ENCODE assay signal across 7 cellular contexts in the genomic region with DNA sequence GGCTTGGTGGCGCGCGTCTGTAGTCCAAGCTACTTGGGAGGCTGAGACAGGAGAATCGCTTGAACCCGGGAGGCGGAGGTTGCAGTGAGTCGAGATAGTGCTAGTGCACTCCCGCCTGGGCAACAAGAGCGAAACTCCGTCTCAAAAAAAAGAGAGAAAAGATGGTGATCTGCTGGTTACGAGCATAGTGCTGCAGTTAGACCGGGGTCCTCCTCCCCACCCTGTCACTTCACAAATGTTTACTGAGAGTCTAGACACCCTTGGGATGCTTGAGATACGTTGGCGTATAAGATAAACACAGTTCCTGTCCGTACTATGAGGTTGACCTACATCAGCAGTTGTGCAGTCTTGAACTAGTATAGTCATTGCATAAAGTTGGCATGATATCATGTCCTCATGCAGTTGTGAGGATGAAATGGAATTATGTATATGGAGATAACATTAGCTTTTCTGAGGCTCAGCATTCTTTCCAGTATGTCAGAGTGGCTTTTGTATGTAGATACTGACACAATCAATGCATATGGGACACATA. TPM values are rescaled to one million over a fixed set of nuclear protein-coding genes. Genes with fewer than 3 reads are reported as not detected.
DNase-seq lines count a peak whose midpoint lies in the region; ATAC-seq lines count a peak whose summit lies in the region.

No MANE protein-coding gene starts in this region.

- H3K4me1 ChIP-seq in HUES6 (ENCODE audit: control insufficient read depth, insufficient read depth, low read length), result peaks cover 5% of the 10 kb centered on the region

- H3K4me1 Mint-ChIP-seq in activated T-helper 17 cell treated with anti-CD3 and anti-CD28 coated beads, Interleukin-2, amount 50 U/mL, for 72 hours, result peaks cover 34% of the 10 kb centered on the region
- H3K4me1 Mint-ChIP-seq in stimulated activated naive B cell treated with anti-CD40 and anti-IgM and Interleukin-4, amounts not matched to agents 10 μg/mL and 1 μg/mL and 100 μg/mL, for 72 hours, result peaks cover 17 to 49% of the 10 kb centered on the region in 2 donors

- peaks cover 17% of the 10 kb centered on the region for H3K36me3 ChIP-seq in HUES6 (ENCODE audit: control insufficient read depth, insufficient read depth, low read length)

- peak overlapping the region; percentile 96 for H3K27ac Mint-ChIP-seq in activated T-helper 17 cell treated with anti-CD3 and anti-CD28 coated beads, Interleukin-2, amount 50 U/mL, for 72 hours
- peak overlapping the region; percentile 96 for H3K27ac Mint-ChIP-seq in stimulated activated naive B cell treated with anti-CD40 and anti-IgM and Interleukin-4, amounts not matched to agents 10 μg/mL and 1 μg/mL and 100 μg/mL, for 72 hours

- H3K27me3 Mint-ChIP-seq in activated T-helper 17 cell treated with anti-CD3 and anti-CD28 coated beads, Interleukin-2, amount 50 U/mL, for 72 hours, result no peaks in the 10 kb centered on the region
- H3K27me3 Mint-ChIP-seq in stimulated activated naive B cell treated with anti-CD40 and anti-IgM and Interleukin-4, amounts not matched to agents 10 μg/mL and 1 μg/mL and 100 μg/mL, for 72 hours, result no peaks in the 10 kb centered on the region

- no peak for DNase-seq in stimulated activated naive B cell treated with anti-CD40 and anti-IgM and Interleukin-4, amounts not matched to agents 10 μg/mL and 1 μg/mL and 100 μg/mL, for 72 hours
- DNase-seq in stimulated activated CD4-positive, alpha-beta T cell treated with anti-CD3 and anti-CD28 coated beads, Interleukin-2, amount 100 ng/mL, for 48 hours, result no peak
- no peak for DNase-seq in activated CD4-positive, alpha-beta T cell treated with anti-CD3 and anti-CD28 coated beads, Interleukin-2, amount 50 U/mL, for 4 hours
- no peak for DNase-seq in kidney glomerular epithelial cell (lab: John Stamatoyannopoulos, UW)

- no peaks in the 10 kb centered on the region for H3K27me3 ChIP-seq in HUES6 (ENCODE audit: control insufficient read depth, insufficient read depth, low read length)

- H3K9ac ChIP-seq in HUES6 (ENCODE audit: low read length), result peak overlapping the region; percentile 90

- H3K9me3 Mint-ChIP-seq in activated T-helper 17 cell treated with anti-CD3 and anti-CD28 coated beads, Interleukin-2, amount 50 U/mL, for 72 hours, result no peaks in the 10 kb centered on the region
- H3K9me3 Mint-ChIP-seq in stimulated activated naive B cell treated with anti-CD40 and anti-IgM and Interleukin-4, amounts not matched to agents 10 μg/mL and 1 μg/mL and 100 μg/mL, for 72 hours, result no peaks in the 10 kb centered on the region

- peak overlapping the region; percentile 92 for H3K4me3 ChIP-seq in HUES6 (ENCODE audit: low read depth, low read length)
- H3K4me3 ChIP-seq in iPS-11a (ENCODE audit: low read depth, low read length), result peak overlapping the region; percentile 95

- peak overlapping the region; percentile 96 for H3K4me3 Mint-ChIP-seq in activated T-helper 17 cell treated with anti-CD3 and anti-CD28 coated beads, Interleukin-2, amount 50 U/mL, for 72 hours
- peak overlapping the region; percentile 99 for H3K4me3 Mint-ChIP-seq in stimulated activated naive B cell treated with anti-CD40 and anti-IgM and Interleukin-4, amounts not matched to agents 10 μg/mL and 1 μg/mL and 100 μg/mL, for 72 hours

- no peak overlapping the region for H3K27ac ChIP-seq in HUES6 (ENCODE audit: low read depth, low read length)

- no peaks in the 10 kb centered on the region for H3K9me3 ChIP-seq in HUES6 (ENCODE audit: control insufficient read depth, insufficient read depth, low read depth, low read length)

- H3K36me3 Mint-ChIP-seq in activated T-helper 17 cell treated with anti-CD3 and anti-CD28 coated beads, Interleukin-2, amount 50 U/mL, for 72 hours (ENCODE audit: low read depth), result peaks cover 53% of the 10 kb centered on the region
- H3K36me3 Mint-ChIP-seq in stimulated activated naive B cell treated with anti-CD40 and anti-IgM and Interleukin-4, amounts not matched to agents 10 μg/mL and 1 μg/mL and 100 μg/mL, for 72 hours, result peaks cover 14 to 17% of the 10 kb centered on the region in 2 donors

- no peak for ATAC-seq in activated T-helper 17 cell treated with anti-CD3 and anti-CD28 coated beads, Interleukin-2, amount 50 U/mL, for 72 hours (replicated peaks)
- ATAC-seq in stimulated activated naive B cell treated with anti-CD40 and anti-IgM and Interleukin-4, amounts not matched to agents 10 μg/mL and 1 μg/mL and 100 μg/mL, for 72 hours (replicated peaks), result no peak

RNA-seq across cellular contexts. Expression of a gene that starts 0.8 kb away (rescaled TPM):
- 10 to 100 TPM; 28.7 to 40.2 TPM for total RNA-seq in activated T-helper 17 cell treated with anti-CD3 and anti-CD28 coated beads, Interleukin-2, amount 50 U/mL, for 72 hours

RNA-seq across cellular contexts. Expression of a gene that starts 0.9 kb away (rescaled TPM):
- total RNA-seq in activated T-helper 17 cell treated with anti-CD3 and anti-CD28 coated beads, Interleukin-2, amount 50 U/mL, for 72 hours, result 10 to 100 TPM; 15.8 to 16.4 TPM
